22 cellular contexts compared by ENCODE assay signal in genomic region chr2:20669609-20670314, GRCh38. TPM values are rescaled to one million over a fixed set of nuclear protein-coding genes. Genes with fewer than 3 reads are reported as not detected.
DNase-seq lines count a peak whose midpoint lies in the region; ATAC-seq and TF ChIP-seq lines count a peak whose summit lies in the region.
"Had no signal": no experiment of that assay in that cellular context is flagged by ENCODE, and none has a peak within 500 bp of the region (broad histone marks: within the 10 kb centered on the region; RNA-seq: fewer than 3 reads in every experiment).

No MANE protein-coding gene starts in this region.

- H3K27ac Mint-ChIP-seq in CD8-positive, alpha-beta memory T cell: no peak overlapping the region
- peak overlapping the region in 2 of 3 donors; percentile 28 to 71 for H3K27ac Mint-ChIP-seq in IgD-negative memory B cell
- H3K27ac Mint-ChIP-seq: activated naive CD4-positive, alpha-beta T cell treated with anti-CD3 and anti-CD28 coated beads, Interleukin-2, amount 10 ng/mL, durations not matched to agents 7 days and 5 days had no signal

- no peak overlapping the region for H3K4me3 ChIP-seq in CD8-positive, alpha-beta memory T cell (ENCODE audit: low read length)
- no peak overlapping the region for H3K4me3 ChIP-seq in osteoblast (ENCODE audit: insufficient read depth, low read length)
- H3K4me3 ChIP-seq: HAP-1, ovary had no signal

- no peak for TF ChIP-seq CTCF in osteoblast (IDR thresholded peaks at IDR 0.05; ENCODE audit: extremely low read depth, low read depth, low read length)

- H3K4me1 Mint-ChIP-seq in CD8-positive, alpha-beta memory T cell: peaks cover 11 to 50% (median 18%) of the 10 kb centered on the region in 3 donors
- H3K4me1 Mint-ChIP-seq in IgD-negative memory B cell: peaks cover 20 to 34% (median 25%) of the 10 kb centered on the region in 3 donors

- peaks cover 56% of the 10 kb centered on the region for H3K27me3 ChIP-seq in CD8-positive, alpha-beta memory T cell (ENCODE audit: insufficient read depth, low read length, poor library complexity, severe bottlenecking)
- peaks cover 88% of the 10 kb centered on the region for H3K27me3 ChIP-seq in osteoblast (ENCODE audit: insufficient read depth, low read length)

- H3K9me3 Mint-ChIP-seq in CD8-positive, alpha-beta memory T cell: peaks cover 0 to 2% (median 0%) of the 10 kb centered on the region in 5 donors
- H3K9me3 Mint-ChIP-seq in IgD-negative memory B cell: no peaks in the 10 kb centered on the region
- H3K9me3 Mint-ChIP-seq: activated naive CD4-positive, alpha-beta T cell treated with anti-CD3 and anti-CD28 coated beads, Interleukin-2, amount 10 ng/mL, durations not matched to agents 7 days and 5 days; central memory CD8-positive, alpha-beta T cell had no signal

- peaks cover 11% of the 10 kb centered on the region for H3K4me1 ChIP-seq in CD8-positive, alpha-beta memory T cell (ENCODE audit: insufficient read depth, low read length)
- peaks cover 2% of the 10 kb centered on the region for H3K4me1 ChIP-seq in osteoblast (ENCODE audit: insufficient read depth, low read length)

- no peaks in the 10 kb centered on the region for H3K36me3 Mint-ChIP-seq in CD8-positive, alpha-beta memory T cell
- H3K36me3 Mint-ChIP-seq in IgD-negative memory B cell: peaks cover 1% of the 10 kb centered on the region

- no peak overlapping the region for H2AFZ ChIP-seq in osteoblast (ENCODE audit: low read length)

- POLR2A ChIA-PET in CD8-positive, alpha-beta memory T cell (lab: Charles Lee): no interaction called here

- H3K27ac ChIP-seq in CD8-positive, alpha-beta memory T cell (ENCODE audit: low read depth, low read length): no peak overlapping the region
- H3K27ac ChIP-seq in osteoblast (ENCODE audit: low read depth, low read length): no peak overlapping the region
- H3K27ac ChIP-seq: C4-2B, esophagus squamous epithelium, ovary had no signal

- H3K4me2 ChIP-seq in osteoblast (ENCODE audit: insufficient read depth, low read length): no peak overlapping the region

- no peaks in the 10 kb centered on the region for H4K20me1 ChIP-seq in osteoblast (ENCODE audit: insufficient read depth, low read length)

- H3K9me3 ChIP-seq in CD8-positive, alpha-beta memory T cell (ENCODE audit: low read length): no peaks in the 10 kb centered on the region
- H3K9me3 ChIP-seq in osteoblast (ENCODE audit: low read depth, low read length): no peaks in the 10 kb centered on the region
- H3K9me3 ChIP-seq: esophagus squamous epithelium, HAP-1, ovary had no signal

- H3K27me3 Mint-ChIP-seq in CD8-positive, alpha-beta memory T cell: peaks cover 48 to 75% of the 10 kb centered on the region in 2 donors
- H3K27me3 Mint-ChIP-seq in IgD-negative memory B cell: peaks cover 50% of the 10 kb centered on the region

- no peaks in the 10 kb centered on the region for H3K79me2 ChIP-seq in osteoblast (ENCODE audit: insufficient read depth, low read length)

- H3K36me3 ChIP-seq in CD8-positive, alpha-beta memory T cell (ENCODE audit: insufficient read depth, low read length): no peaks in the 10 kb centered on the region
- no peaks in the 10 kb centered on the region for H3K36me3 ChIP-seq in osteoblast (ENCODE audit: insufficient read depth, low read length)
- H3K36me3 ChIP-seq: esophagus squamous epithelium, HAP-1, ovary had no signal

- CTCF ChIA-PET in CD8-positive, alpha-beta memory T cell (lab: Charles Lee): interaction anchor here (1.4 to 2.9 kb wide), 2 partner anchors 8 to 293 kb away, joined by 4 to 16 read pairs; no protein-coding TSS in a partner anchor

- no peak for DNase-seq in CD8-positive, alpha-beta memory T cell
- peak; percentile 26 for DNase-seq in iPS-NIHi7 (ENCODE audit: extremely low spot score)
- peak; percentile 84 for DNase-seq in osteoblast (ENCODE audit: insufficient read length, low spot score, missing footprints)
- no peak for DNase-seq in HUDEP-2 (lab: John Stamatoyannopoulos, UW; ENCODE audit: unreplicated experiment in 76 of 76)
- no peak for DNase-seq in mucosa of gallbladder (ENCODE audit: low spot score)
- DNase-seq: activated CD4-positive, CD25-positive, alpha-beta regulatory T cell treated with anti-CD3 and anti-CD28 coated beads, Interleukin-2, amount 50 U/mL, for 72 hours; activated CD8-positive, alpha-beta memory T cell treated with anti-CD3 and anti-CD28 coated beads for 24 hours; activated naive CD4-positive, alpha-beta T cell treated with anti-CD3 and anti-CD28 coated beads, Interleukin-2, amount 10 ng/mL, durations not matched to agents 7 days and 5 days; effector CD8-positive, alpha-beta T cell; esophagus squamous epithelium; GDM1; NCI-H1105 treated with DMSO at 0.1 percent for 48 hours; NCI-H510A treated with DMSO at 0.1 percent for 48 hours; RPMI8226; T1000 had no signal

- H3K4me3 Mint-ChIP-seq in CD8-positive, alpha-beta memory T cell: peak overlapping the region in 4 of 7 donors; percentile 7 to 63 (median 44)
- H3K4me3 Mint-ChIP-seq in IgD-negative memory B cell: peak overlapping the region; percentile 12 to 90 (median 69)
- H3K4me3 Mint-ChIP-seq: activated naive CD4-positive, alpha-beta T cell treated with anti-CD3 and anti-CD28 coated beads, Interleukin-2, amount 10 ng/mL, durations not matched to agents 7 days and 5 days had no signal

- no peak for ATAC-seq in HG03097 (IDR thresholded peaks at IDR 0.05; ENCODE audit: low FRiP score, unreplicated experiment)
- ATAC-seq in GM18858 (IDR thresholded peaks at IDR 0.05; ENCODE audit: unreplicated experiment): no peak

RNA-seq across cellular contexts. Expression of gene GDF7, which starts 2.8 kb away (rescaled TPM):
- total RNA-seq in CD8-positive, alpha-beta memory T cell: not detected
- polyA plus RNA-seq in CD8-positive, alpha-beta memory T cell: 0.10 TPM
- 0.74 TPM for polyA plus RNA-seq in IgD-negative memory B cell
- total RNA-seq in osteoblast (under 0.01 TPM in 1 of 2 replicates, not detected in the other), mucosa of gallbladder (2.5 TPM)

RNA-seq across cellular contexts. Expression of gene HS1BP3, which starts 18.9 kb away (rescaled TPM):
- total RNA-seq in CD8-positive, alpha-beta memory T cell: 1 to 10 TPM; 9.3 to 9.5 TPM
- 19.4 TPM for polyA plus RNA-seq in CD8-positive, alpha-beta memory T cell
- polyA plus RNA-seq in IgD-negative memory B cell: 27.3 TPM
- total RNA-seq in osteoblast (47.4 and 47.8 TPM in 2 replicates), mucosa of gallbladder (50.3 TPM)

Comparison
In these comparisons a context has a peak if more than half of its experiments do, and no peak if none do; other contexts are left out.
1. DNase-seq: peak in iPS-NIHi7 (single experiment) and osteoblast (single experiment); none in CD8-positive, alpha-beta memory T cell (0 of 5), HUDEP-2 (0 of 76) and mucosa of gallbladder (single experiment).
2. H3K27ac Mint-ChIP-seq: peak in IgD-negative memory B cell (2 of 3); none in CD8-positive, alpha-beta memory T cell (0 of 8).